ENCODE assay signal across 9 cellular contexts in genomic region chr2:121099329-121100318, GRCh38.
DNase-seq lines count a peak whose midpoint lies in the region; ATAC-seq and TF ChIP-seq lines count a peak whose summit lies in the region.
"Had no signal": no experiment of that assay in that cellular context is flagged by ENCODE, and none has a peak within 500 bp of the region (broad histone marks: within the 10 kb centered on the region; RNA-seq: fewer than 3 reads in every experiment).

No MANE protein-coding gene starts in this region.

- H3K27ac Mint-ChIP-seq in WTC11 = no peak overlapping the region

- no peaks in the 10 kb centered on the region for H3K9me3 Mint-ChIP-seq in WTC11
- H3K9me3 Mint-ChIP-seq: central memory CD8-positive, alpha-beta T cell had no signal

- ATAC-seq in WTC11 = peak; percentile 81
- ATAC-seq in GM21825 (IDR thresholded peaks at IDR 0.05; ENCODE audit: unreplicated experiment) = no peak

- H3K36me3 ChIP-seq in H7 (replicated peaks; ENCODE audit: control insufficient read depth, insufficient read depth, low read length) = no peaks in the 10 kb centered on the region

- H3K27me3 ChIP-seq in H7 (ENCODE audit: control insufficient read depth, insufficient read depth, low read length) = peaks cover 3% of the 10 kb centered on the region

- H3K4me3 ChIP-seq in AG09309 (ENCODE audit: control insufficient read depth, low read depth, low read length) (no peak overlapping the region), H7 (ENCODE audit: insufficient read depth, low read depth, low read length) (no peak overlapping the region)

- POLR2A ChIA-PET in WTC11 (lab: Charles Lee) = interaction anchor here (1.4 kb wide), 1 partner anchor 24 kb away, joined by 5 read pairs; no protein-coding TSS in a partner anchor

- TF ChIP-seq CTCF in AG09309 (IDR thresholded peaks at IDR 0.05; ENCODE audit: control insufficient read depth, insufficient read depth, low read depth, low read length, missing control alignments) (peak; percentile 54), WTC11 (IDR thresholded peaks at IDR 0.05) (no peak)

- CTCF ChIA-PET in WTC11 (lab: Charles Lee) = interaction anchor here (0.6 to 7.7 kb wide), 23 partner anchors 11 to 608 kb away, joined by 3 to 112 read pairs (median 4); no protein-coding TSS in a partner anchor

- no peaks in the 10 kb centered on the region for H3K36me3 Mint-ChIP-seq in WTC11

- peaks cover 6% of the 10 kb centered on the region; the same call in 1 of the 2 replicates for H3K4me1 Mint-ChIP-seq in WTC11
- H3K4me1 Mint-ChIP-seq: central memory CD8-positive, alpha-beta T cell had no signal

- no peak for TF ChIP-seq POLR2A in erythroblast (IDR thresholded peaks at IDR 0.05; ENCODE audit: low read length)

- H3K27me3 Mint-ChIP-seq in WTC11 (ENCODE audit: low read depth) = peaks cover 8% of the 10 kb centered on the region

- DNase-seq in AG09309 (ENCODE audit: low read depth) = no peak
- DNase-seq in H7 = peak; percentile 82
- peak; percentile 55 for DNase-seq in WTC11 (ENCODE audit: low spot score)
- DNase-seq in kidney tubule cell (ENCODE audit: low spot score) = peak; percentile 72
- no peak for DNase-seq in cerebellar nuclear complex (lab: John Stamatoyannopoulos, UW)
- no peak for DNase-seq in erythroblast (lab: John Stamatoyannopoulos, UW)
- DNase-seq in activated naive CD4-positive, alpha-beta T cell treated with Interleukin-2 at 50 U/mL for 16 hours = no peak

- H3K4me3 Mint-ChIP-seq in WTC11 = no peak overlapping the region
- H3K4me3 Mint-ChIP-seq: central memory CD8-positive, alpha-beta T cell had no signal

TF ChIP-seq in WTC11, 78 proteins besides CTCF, POLR2A, EP300 and RAD21:
- TF ChIP-seq ZNF317 (CRISPR knock-in tag; IDR thresholded peaks at IDR 0.05; ENCODE audit: borderline replicate concordance, low read depth) = no peak
- no peak for TF ChIP-seq SMAD4 (CRISPR knock-in tag; IDR thresholded peaks at IDR 0.05)
- TF ChIP-seq JUN (CRISPR knock-in tag; IDR thresholded peaks at IDR 0.05) = no peak
- no peak for TF ChIP-seq NFYB (CRISPR knock-in tag; conservative IDR thresholded peaks at IDR 0.05; ENCODE audit: low read depth)
- no peak for TF ChIP-seq USF1 (CRISPR knock-in tag; IDR thresholded peaks at IDR 0.05)
- no peak for TF ChIP-seq MLX (CRISPR knock-in tag; IDR thresholded peaks at IDR 0.05)
- TF ChIP-seq NR1H2 (CRISPR knock-in tag; IDR thresholded peaks at IDR 0.05) = no peak
- no peak for TF ChIP-seq AR (CRISPR knock-in tag; IDR thresholded peaks at IDR 0.05)
- TF ChIP-seq ZBTB21 (CRISPR knock-in tag; IDR thresholded peaks at IDR 0.05; ENCODE audit: borderline replicate concordance) = no peak
- no peak for TF ChIP-seq RORB (CRISPR knock-in tag; IDR thresholded peaks at IDR 0.05)
- no peak for TF ChIP-seq SMAD3 (CRISPR knock-in tag; IDR thresholded peaks at IDR 0.05; ENCODE audit: borderline replicate concordance)
- TF ChIP-seq GTF2I (CRISPR knock-in tag; conservative IDR thresholded peaks at IDR 0.05) = no peak
- no peak for TF ChIP-seq HMGXB4 (CRISPR knock-in tag; IDR thresholded peaks at IDR 0.05)
- no peak for TF ChIP-seq ZNF121 (CRISPR knock-in tag; IDR thresholded peaks at IDR 0.05)
- TF ChIP-seq FOXK1 (CRISPR knock-in tag; IDR thresholded peaks at IDR 0.05) = no peak
- TF ChIP-seq E2F5 (CRISPR knock-in tag; IDR thresholded peaks at IDR 0.05) = no peak
- TF ChIP-seq TEAD4 (CRISPR knock-in tag; IDR thresholded peaks at IDR 0.05) = no peak

Comparison
In these comparisons a context has a peak if more than half of its experiments do, and no peak if none do; other contexts are left out.
1. DNase-seq: peak in H7 (single experiment), WTC11 (single experiment) and kidney tubule cell (single experiment); none in AG09309 (single experiment), cerebellar nuclear complex (0 of 2), erythroblast (0 of 2) and activated naive CD4-positive, alpha-beta T cell treated with Interleukin-2 at 50 U/mL for 16 hours (single experiment).